ENCODE assay signal across 1 cellular context in genomic region chr2:59690849-59691248, GRCh38.
TF ChIP-seq lines count a peak whose summit lies in the region.

No MANE protein-coding gene starts in this region.

TF ChIP-seq in GM23338, 12 proteins besides CTCF, POLR2A, EP300 and RAD21 (continued from another document):
- TF ChIP-seq ZNF114 (CRISPR knock-in tag; IDR thresholded peaks at IDR 0.05) = no peak
- TF ChIP-seq EZH2 (IDR thresholded peaks at IDR 0.05; ENCODE audit: low read depth, unreplicated experiment) = no peak
- no peak for TF ChIP-seq ETS1 (IDR thresholded peaks at IDR 0.05)
- TF ChIP-seq REST (IDR thresholded peaks at IDR 0.05; ENCODE audit: unreplicated experiment) = no peak
- TF ChIP-seq ZNF331 (CRISPR knock-in tag; IDR thresholded peaks at IDR 0.05; ENCODE audit: low read depth) = no peak
